Comparison of ENCODE assay signal across 25 cellular contexts in the genomic region with DNA sequence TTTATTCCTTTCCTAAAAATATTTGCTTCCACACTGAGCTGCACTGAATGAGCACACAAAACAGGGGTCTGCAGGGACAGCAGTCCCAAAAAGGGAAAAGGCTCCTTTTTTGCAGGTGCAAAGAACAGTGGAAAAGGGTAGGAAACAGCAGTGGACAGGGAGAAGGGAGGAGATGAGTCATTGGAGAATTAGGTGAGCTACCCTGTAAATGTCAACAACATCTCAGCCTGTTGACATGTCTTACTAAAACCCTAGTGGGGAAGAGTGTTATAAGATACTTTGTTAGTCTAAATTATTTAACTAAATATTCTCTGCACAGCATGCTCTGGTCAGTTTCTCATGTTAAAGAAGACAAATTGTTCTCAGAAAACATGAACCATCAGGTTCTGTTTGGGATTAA.
DNase-seq lines count a peak whose midpoint lies in the region; ATAC-seq, FAIRE-seq and TF ChIP-seq lines count a peak whose summit lies in the region.
"Had no signal": no experiment of that assay in that cellular context is flagged by ENCODE, and none has a peak within 500 bp of the region (broad histone marks: within the 10 kb centered on the region; RNA-seq: fewer than 3 reads in every experiment).

No MANE protein-coding gene starts in this region.

- H2BK5ac ChIP-seq in mesendoderm (ENCODE audit: low read length): no peak overlapping the region

- no peak overlapping the region for H4K8ac ChIP-seq in mesendoderm (ENCODE audit: low read depth, low read length)

- H4K5ac ChIP-seq in mesendoderm (ENCODE audit: low read length): no peak overlapping the region

- H3K23ac ChIP-seq in mesendoderm (ENCODE audit: low read length): no peak overlapping the region

- H3K56ac ChIP-seq in mesendoderm (ENCODE audit: low read length): no peak overlapping the region

- H3K27me3 ChIP-seq in bronchial epithelial cell (ENCODE audit: control insufficient read depth, insufficient read depth, low read length): no peaks in the 10 kb centered on the region
- H3K27me3 ChIP-seq in gastroesophageal sphincter: peaks cover 25% of the 10 kb centered on the region
- no peaks in the 10 kb centered on the region for H3K27me3 ChIP-seq in mesendoderm (ENCODE audit: insufficient read depth, low read length, poor library complexity)
- H3K27me3 ChIP-seq: BE2C; BLaER1 treated with 17β-estradiol and CSF1 and Interleukin-3, amounts not matched to agents 10 nM and 100 nM had no signal

- H3K79me2 ChIP-seq in mesendoderm (ENCODE audit: control insufficient read depth, insufficient read depth, low read length): no peaks in the 10 kb centered on the region

- FAIRE-seq in bronchial epithelial cell (lab: Jason Lieb, UNC): no peak
- FAIRE-seq: A549, D721Med, GM12891, GM18507, H54 had no signal

- no peaks in the 10 kb centered on the region for H3K9me3 ChIP-seq in gastroesophageal sphincter
- H3K9me3 ChIP-seq: A549; BE2C; BLaER1 treated with 17β-estradiol and CSF1 and Interleukin-3, amounts not matched to agents 10 nM and 100 nM; HAP-1 had no signal

- H2BK120ac ChIP-seq in mesendoderm (ENCODE audit: low read depth, low read length): no peak overlapping the region

- H3K4me1 ChIP-seq in gastroesophageal sphincter: no peaks in the 10 kb centered on the region
- no peaks in the 10 kb centered on the region for H3K4me1 ChIP-seq in mesendoderm (ENCODE audit: control insufficient read depth, low read depth, low read length)
- H3K4me1 ChIP-seq: A549, BE2C, HAP-1 had no signal

- H3K27ac ChIP-seq in gastroesophageal sphincter (no peak overlapping the region), mesendoderm (ENCODE audit: low read depth, low read length) (no peak overlapping the region)
- H3K27ac ChIP-seq: A549; BLaER1 treated with 17β-estradiol and CSF1 and Interleukin-3, amounts not matched to agents 10 nM and 100 nM had no signal

- no peak overlapping the region for H3K4me2 ChIP-seq in mesendoderm (ENCODE audit: low read length)
- H3K4me2 ChIP-seq: A549; BLaER1 treated with 17β-estradiol and CSF1 and Interleukin-3, amounts not matched to agents 10 nM and 100 nM had no signal

- TF ChIP-seq POLR2A in gastroesophageal sphincter (IDR thresholded peaks at IDR 0.05): no peak

- no peak overlapping the region for H3K4ac ChIP-seq in mesendoderm (ENCODE audit: low read depth, low read length)

- DNase-seq in DMS53 (lab: John Stamatoyannopoulos, UW) (peak; percentile 43), ELR (ENCODE audit: low read depth) (peak; percentile 1), bronchial epithelial cell (ENCODE audit: low read depth) (peak; percentile 21), epithelial cell of esophagus (ENCODE audit: low read depth) (peak; percentile 9), mesendoderm (no peak)
- DNase-seq: 8988T; ACHN; AML-193; BE2C; CD4-positive, alpha-beta T cell; CD8-positive, alpha-beta memory T cell; DMS 273 treated with DMSO at 0.1 percent for 48 hours; DMS79; EL; GF-D8; GOT3 had no signal

- no peak for TF ChIP-seq EP300 in gastroesophageal sphincter (IDR thresholded peaks at IDR 0.05)

- H3K36me3 ChIP-seq in bronchial epithelial cell (ENCODE audit: control insufficient read depth, insufficient read depth, low read length) (no peaks in the 10 kb centered on the region), gastroesophageal sphincter (no peaks in the 10 kb centered on the region), mesendoderm (ENCODE audit: control insufficient read depth, insufficient read depth, low read length) (no peaks in the 10 kb centered on the region)
- H3K36me3 ChIP-seq: BE2C; BLaER1 treated with 17β-estradiol and CSF1 and Interleukin-3, amounts not matched to agents 10 nM and 100 nM; HAP-1 had no signal

- no peak for ATAC-seq in gastroesophageal sphincter
- ATAC-seq in HG02938 (IDR thresholded peaks at IDR 0.05; ENCODE audit: unreplicated experiment): no peak
- ATAC-seq: A549 had no signal

- H3K9ac ChIP-seq in mesendoderm (ENCODE audit: low read length): no peak overlapping the region
- H3K9ac ChIP-seq: BLaER1 treated with 17β-estradiol and CSF1 and Interleukin-3, amounts not matched to agents 10 nM and 100 nM had no signal

- TF ChIP-seq CTCF in bronchial epithelial cell (IDR thresholded peaks at IDR 0.05; ENCODE audit: insufficient read depth, low read length, severe bottlenecking) (no peak), epithelial cell of esophagus (IDR thresholded peaks at IDR 0.05; ENCODE audit: insufficient read depth, low read depth, low read length, missing control alignments) (no peak), gastroesophageal sphincter (IDR thresholded peaks at IDR 0.05) (no peak)

- H2AK5ac ChIP-seq in mesendoderm (ENCODE audit: low read length): no peak overlapping the region

- H2BK15ac ChIP-seq in mesendoderm (replicated peaks; ENCODE audit: low read depth): no peak overlapping the region

- H3K18ac ChIP-seq in mesendoderm (ENCODE audit: low read length): no peak overlapping the region

- H3K4me3 ChIP-seq in bronchial epithelial cell (ENCODE audit: low read depth, low read length) (no peak overlapping the region), epithelial cell of esophagus (ENCODE audit: low read length) (no peak overlapping the region), gastroesophageal sphincter (no peak overlapping the region), mesendoderm (ENCODE audit: low read length) (no peak overlapping the region)
- H3K4me3 ChIP-seq: A549; BLaER1 treated with 17β-estradiol and CSF1 and Interleukin-3, amounts not matched to agents 10 nM and 100 nM; HAP-1 had no signal

- H3K79me1 ChIP-seq in mesendoderm (ENCODE audit: low read length): no peaks in the 10 kb centered on the region
